In genomic region chr2:105910497-105911238, GRCh38 we compare ENCODE assay signal across 1 cellular context.
TF ChIP-seq lines count a peak whose summit lies in the region.

No MANE protein-coding gene starts in this region.

TF ChIP-seq in K562, 482 proteins besides CTCF, POLR2A, EP300 and RAD21 (continued from another document):
- TF ChIP-seq CEBPB (tag; IDR thresholded peaks at IDR 0.05) (peak; percentile 18; the same call in 1 of the 2 replicates), NBN (IDR thresholded peaks at IDR 0.05; ENCODE audit: low read depth) (no peak), BMI1 (IDR thresholded peaks at IDR 0.05; ENCODE audit: low read length) (no peak), CEBPG (CRISPR knock-in tag; IDR thresholded peaks at IDR 0.05) (no peak), CEBPG (tag; conservative IDR thresholded peaks at IDR 0.05 in 1 of 2, IDR thresholded peaks at IDR 0.05 in 1 of 2) (peak in 1 of 2 experiments; percentile 22; a peak in 1 of 4 replicates), ZNF263 (CRISPR knock-in tag; IDR thresholded peaks at IDR 0.05; ENCODE audit: borderline replicate concordance) (no peak)
